ENCODE assay signal across 8 cellular contexts in the genomic region with DNA sequence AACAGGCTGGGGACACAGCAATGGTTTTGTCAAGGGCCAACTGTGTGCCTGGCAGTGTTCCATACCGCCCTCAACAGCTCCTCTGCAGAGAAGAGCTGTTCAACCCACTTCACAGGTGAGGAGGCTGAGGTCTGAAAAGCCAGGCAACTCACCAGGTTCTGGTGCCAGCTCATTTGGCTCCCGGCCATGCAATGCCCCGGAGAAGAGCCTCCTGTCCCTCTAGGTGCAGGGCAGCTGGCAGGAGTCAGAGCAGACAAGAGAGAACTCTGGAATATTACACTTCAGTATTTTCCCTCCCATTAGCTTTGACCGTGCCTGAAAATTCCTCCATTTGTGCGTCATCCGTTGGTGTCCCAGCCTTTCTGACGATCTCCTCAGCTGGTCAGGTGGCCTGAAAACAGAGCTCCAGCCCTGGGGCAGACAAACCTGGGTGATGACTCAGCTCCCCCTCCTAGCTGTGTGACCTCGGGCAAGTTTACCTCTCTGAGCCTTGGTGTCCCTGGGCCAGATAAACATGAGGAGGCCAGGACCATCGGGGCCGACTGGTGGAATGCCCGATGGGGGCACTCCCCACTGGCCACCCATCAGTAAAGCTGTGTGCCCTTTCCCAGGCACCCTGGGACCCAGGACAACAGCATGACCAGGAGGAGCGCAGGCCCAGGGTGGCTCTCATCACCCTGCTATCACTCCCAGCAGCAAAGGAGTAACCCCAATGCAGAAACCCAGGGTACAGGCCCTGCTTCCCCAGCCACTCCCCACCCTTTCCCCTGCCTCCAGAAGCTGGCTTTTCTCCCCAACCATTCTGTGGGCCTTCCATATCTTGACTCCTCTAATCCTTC. TPM values are rescaled to one million over a fixed set of nuclear protein-coding genes. Genes with fewer than 3 reads are reported as not detected.
DNase-seq lines count a peak whose midpoint lies in the region; FAIRE-seq and TF ChIP-seq lines count a peak whose summit lies in the region.

No MANE protein-coding gene starts in this region.

- peak overlapping the region; percentile 79 for H3K4me3 ChIP-seq in endodermal cell (ENCODE audit: low read length)

- peaks cover 20% of the 10 kb centered on the region for H3K9me3 ChIP-seq in endodermal cell (ENCODE audit: control insufficient read depth, low read length)

- in situ Hi-C loops in GM13977 (cut with MboI; ENCODE audit: low pct_unique_long_range_greater_than_20kb, low sequenced_read_pairs, unreplicated experiment): no loop called here

- TF ChIP-seq CTCF in endodermal cell (conservative IDR thresholded peaks at IDR 0.05) (no peak), nephron (IDR thresholded peaks at IDR 0.05; ENCODE audit: unreplicated experiment in 3 of 3) (no peak), GM13977 (IDR thresholded peaks at IDR 0.05; ENCODE audit: extremely low read depth, insufficient read depth, missing control alignments) (no peak)

- peak; percentile 95 for FAIRE-seq in H54 (lab: Jason Lieb, UNC)

- 80 to 86% methylated on average over 3 to 12 of the region's 12 CpGs for WGBS in endodermal cell (ENCODE audit: insufficient coverage in 1 of 2, insufficient read length in 1 of 2), 2 experiments

- no peaks in the 10 kb centered on the region for H3K27me3 Mint-ChIP-seq in endodermal cell (ENCODE audit: insufficient read depth)
- H3K27me3 Mint-ChIP-seq in nephron (ENCODE audit: low read depth): no peaks in the 10 kb centered on the region

- H3K4me1 Mint-ChIP-seq in endodermal cell (peaks cover 27% of the 10 kb centered on the region), nephron (peaks cover 48% of the 10 kb centered on the region)

- H3K36me3 ChIP-seq in endodermal cell (ENCODE audit: control insufficient read depth, insufficient read depth, low read length): no peaks in the 10 kb centered on the region

- H3K9me3 Mint-ChIP-seq in endodermal cell: peaks cover 23% of the 10 kb centered on the region
- no peaks in the 10 kb centered on the region for H3K9me3 Mint-ChIP-seq in nephron

- peaks cover 16% of the 10 kb centered on the region for H3K4me1 ChIP-seq in endodermal cell (ENCODE audit: control insufficient read depth, insufficient read depth, low read length)

- DNase-seq in H54 (ENCODE audit: insufficient read length, low spot score) (peak; percentile 65), RPMI8226 (peak; percentile 95), endodermal cell (no peak), NCI-H187 (lab: John Stamatoyannopoulos, UW) (no peak), GM13977 (ENCODE audit: low spot score) (no peak), ecto neural progenitor cell (ENCODE audit: low spot score) (no peak), NCI-H1436 (lab: John Stamatoyannopoulos, UW) (no peak)

- peak overlapping the region; percentile 58 for H3K27ac ChIP-seq in endodermal cell (ENCODE audit: low read depth, low read length)

- no peak for TF ChIP-seq POLR2A in H54 (IDR thresholded peaks at IDR 0.05; ENCODE audit: low read depth, low read length)

- H3K36me3 Mint-ChIP-seq in endodermal cell (ENCODE audit: low read depth) (peaks cover 16% of the 10 kb centered on the region), nephron (ENCODE audit: low read depth) (no peaks in the 10 kb centered on the region)

- H3K27ac Mint-ChIP-seq in endodermal cell: peak overlapping the region; percentile 44
- H3K27ac Mint-ChIP-seq in nephron: peak overlapping the region; percentile 85 to 99 (median 97)

- H3K27me3 ChIP-seq in endodermal cell (ENCODE audit: control insufficient read depth, insufficient read depth, low read length, poor library complexity, severe bottlenecking): no peaks in the 10 kb centered on the region

- H3K4me3 Mint-ChIP-seq in endodermal cell: peak overlapping the region; percentile 70
- peak overlapping the region; percentile 84 to 87 (median 87) for H3K4me3 Mint-ChIP-seq in nephron

- H3K9ac ChIP-seq in endodermal cell (ENCODE audit: extremely low read depth, low read length, poor library complexity, severe bottlenecking): no peak overlapping the region

RNA-seq across cellular contexts. Expression of gene C1QTNF6, which starts 9.6 kb away (rescaled TPM):
- 10 to 100 TPM; 15.5 to 16.9 TPM for total RNA-seq in endodermal cell
- polyA plus RNA-seq in endodermal cell (2013, experiment 1 of 2): 17.3 TPM
- polyA plus RNA-seq in endodermal cell (2013, experiment 2 of 2): 18.8 TPM

RNA-seq across cellular contexts. Expression of gene SSTR3, which starts 14.6 kb away (rescaled TPM):
- under 1 TPM; 0.11 to 0.20 TPM for total RNA-seq in endodermal cell
- polyA plus RNA-seq in endodermal cell (2013, experiment 1 of 2): 0.14 TPM
- 0.12 TPM for polyA plus RNA-seq in endodermal cell (2013, experiment 2 of 2)

RNA-seq across cellular contexts. Expression of gene RAC2, which starts 46.4 kb away (rescaled TPM):
- 1 to 10 TPM; 4.5 to 5.6 TPM for total RNA-seq in endodermal cell
- polyA plus RNA-seq in endodermal cell (2013, experiment 1 of 2): 2.0 TPM
- 1.8 TPM for polyA plus RNA-seq in endodermal cell (2013, experiment 2 of 2)

RNA-seq across cellular contexts. Expression of gene IL2RB, which starts 48.0 kb away (rescaled TPM):
- under 1 TPM; 0.15 to 0.42 TPM for total RNA-seq in endodermal cell
- polyA plus RNA-seq in endodermal cell (2013, experiment 1 of 2): 1.1 TPM
- polyA plus RNA-seq in endodermal cell (2013, experiment 2 of 2): 1.5 TPM

Comparison
In these comparisons a context has a peak if more than half of its experiments do, and no peak if none do; other contexts are left out.
1. DNase-seq: peak in H54 (single experiment) and RPMI8226 (single experiment); none in endodermal cell (single experiment), NCI-H187 (0 of 2), GM13977 (single experiment), ecto neural progenitor cell (single experiment) and NCI-H1436 (single experiment).